In the genomic region with DNA sequence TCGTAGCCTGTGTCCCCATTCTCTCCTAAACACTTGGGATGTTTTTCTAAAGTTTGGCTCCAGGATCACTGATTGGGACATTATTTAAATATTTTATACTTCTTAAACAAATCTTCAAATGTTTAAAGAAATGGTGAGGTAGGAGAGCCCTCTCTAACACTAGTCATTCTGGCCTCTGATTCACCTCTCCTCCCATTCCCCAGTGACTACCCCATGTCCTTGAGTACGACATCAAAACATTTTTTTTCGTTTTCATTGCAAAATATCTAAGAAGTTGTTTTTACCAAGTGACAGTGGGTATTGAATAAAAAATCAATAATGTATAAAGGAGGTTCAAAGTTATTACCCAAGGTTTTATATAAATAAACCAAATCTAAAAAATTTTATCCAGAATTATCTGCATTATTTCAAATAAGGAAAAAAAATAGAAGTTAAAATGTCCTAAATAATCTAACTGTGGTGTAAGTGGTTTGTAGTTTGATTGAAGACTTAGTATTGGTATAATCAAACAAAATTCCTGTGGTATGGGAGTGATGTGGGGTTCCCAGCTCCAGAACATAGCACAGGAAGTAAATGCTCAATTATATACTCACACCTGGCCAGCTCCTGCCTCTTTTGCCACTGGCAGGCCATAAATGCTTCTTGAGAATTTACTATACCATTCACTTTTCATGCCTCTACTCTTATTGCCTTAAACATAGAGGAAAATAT, we compare ENCODE assay signal across 12 cellular contexts. TPM values are rescaled to one million over a fixed set of nuclear protein-coding genes. Genes with fewer than 3 reads are reported as not detected.
DNase-seq lines count a peak whose midpoint lies in the region; ATAC-seq lines count a peak whose summit lies in the region.
"Had no signal": no experiment of that assay in that cellular context is flagged by ENCODE, and none has a peak within 500 bp of the region (broad histone marks: within the 10 kb centered on the region; RNA-seq: fewer than 3 reads in every experiment).

No MANE protein-coding gene starts in this region.

- H3K36me3 Mint-ChIP-seq in activated T-cell treated with anti-CD3 and anti-CD28 coated beads, Interleukin-2, amount 50 U/mL, for 72 hours (ENCODE audit: insufficient read depth in 2 of 2), result no peaks in the 10 kb centered on the region
- H3K36me3 Mint-ChIP-seq: CD8-positive, alpha-beta memory T cell had no signal

- peaks cover 6% of the 10 kb centered on the region for H3K9me3 ChIP-seq in adipocyte (ENCODE audit: control insufficient read depth, low read length)

- ATAC-seq in left ventricle myocardium superior, result peak; percentile 45
- peak; percentile 45 for ATAC-seq in sciatic nerve
- no peak for ATAC-seq in activated T-cell treated with anti-CD3 and anti-CD28 coated beads, Interleukin-2, amount 50 U/mL, for 72 hours (replicated peaks in 1 of 2)
- ATAC-seq in HG03135 (IDR thresholded peaks at IDR 0.05; ENCODE audit: unreplicated experiment), result no peak

- H3K27ac Mint-ChIP-seq in activated T-cell treated with anti-CD3 and anti-CD28 coated beads, Interleukin-2, amount 50 U/mL, for 72 hours, result no peak overlapping the region
- H3K27ac Mint-ChIP-seq: CD8-positive, alpha-beta memory T cell had no signal

- H3K27me3 ChIP-seq in adipocyte (replicated peaks; ENCODE audit: control insufficient read depth, insufficient read depth, low read length), result no peaks in the 10 kb centered on the region

- H3K9me3 Mint-ChIP-seq in activated T-cell treated with anti-CD3 and anti-CD28 coated beads, Interleukin-2, amount 50 U/mL, for 72 hours, result no peaks in the 10 kb centered on the region

- no peaks in the 10 kb centered on the region for H3K36me3 ChIP-seq in adipocyte (ENCODE audit: control insufficient read depth, insufficient read depth, low read length, severe bottlenecking)

- H3K27me3 Mint-ChIP-seq in activated T-cell treated with anti-CD3 and anti-CD28 coated beads, Interleukin-2, amount 50 U/mL, for 72 hours (ENCODE audit: low read depth), result no peaks in the 10 kb centered on the region

- peak overlapping the region; percentile 26 for H3K9ac ChIP-seq in adipocyte (ENCODE audit: low read length)

- H3K4me1 Mint-ChIP-seq in activated T-cell treated with anti-CD3 and anti-CD28 coated beads, Interleukin-2, amount 50 U/mL, for 72 hours (ENCODE audit: low read depth), result peaks cover 4% of the 10 kb centered on the region
- H3K4me1 Mint-ChIP-seq: CD8-positive, alpha-beta memory T cell had no signal

- H3K4me3 ChIP-seq in adipocyte (ENCODE audit: low read length), result peak overlapping the region; percentile 48

- H3K4me1 ChIP-seq in adipocyte (ENCODE audit: control insufficient read depth, insufficient read depth, low read length), result peaks cover 23% of the 10 kb centered on the region

- peak; percentile 8 for DNase-seq in HT1080 (ENCODE audit: low read depth)
- DNase-seq in adipocyte (ENCODE audit: low read depth), result no peak
- DNase-seq in left ventricle myocardium superior, result no peak
- no peak for DNase-seq in sciatic nerve (ENCODE audit: low spot score)
- DNase-seq in stimulated activated naive CD4-positive, alpha-beta T cell treated with Interleukin-2 at 50 U/mL for 16 hours (lab: John Stamatoyannopoulos, UW), result no peak
- DNase-seq in activated T-cell treated with anti-CD3 and anti-CD28 coated beads, Interleukin-2, amount 50 U/mL, for 72 hours, result no peak
- DNase-seq in T-helper 1 cell, result no peak
- DNase-seq: CD8-positive, alpha-beta memory T cell; KBM-7; NCI-H1092; NCI-H748 treated with DMSO at 0.1 percent for 48 hours had no signal

- no peak overlapping the region for H3K4me3 Mint-ChIP-seq in activated T-cell treated with anti-CD3 and anti-CD28 coated beads, Interleukin-2, amount 50 U/mL, for 72 hours
- H3K4me3 Mint-ChIP-seq: CD8-positive, alpha-beta memory T cell had no signal

- intact Hi-C loops in left ventricle myocardium superior (cut with micrococcal nuclease) (no loop called here), sciatic nerve (cut with DNase I) (no loop called here)

RNA-seq across cellular contexts. Expression of gene MAST4, which starts 51.1 kb away (rescaled TPM):
- 7.6 and 8.7 TPM in 2 replicates for total RNA-seq in HT1080 (2014; rRNA removed; shearing (Covaris generic))
- 8.2 and 10.7 TPM in 2 replicates for polyA plus RNA-seq in HT1080 (2015; cell fraction: cytosol; rRNA removed)
- polyA plus RNA-seq in HT1080 (2015; cell fraction: nucleus; rRNA removed), result 23.1 and 30.3 TPM in 2 replicates
- 51.5 TPM for total RNA-seq in left ventricle myocardium superior
- 47.9 TPM for total RNA-seq in sciatic nerve
- 10 to 100 TPM; 32.9 to 38.3 TPM for total RNA-seq in activated T-cell treated with anti-CD3 and anti-CD28 coated beads, Interleukin-2, amount 50 U/mL, for 72 hours

Comparison
In these comparisons a context has a peak if more than half of its experiments do, and no peak if none do; other contexts are left out.
1. ATAC-seq: peak in left ventricle myocardium superior (single experiment) and sciatic nerve (single experiment); none in activated T-cell treated with anti-CD3 and anti-CD28 coated beads, Interleukin-2, amount 50 U/mL, for 72 hours (0 of 2) and HG03135 (single experiment).